11 cellular contexts compared by ENCODE assay signal in the genomic region with DNA sequence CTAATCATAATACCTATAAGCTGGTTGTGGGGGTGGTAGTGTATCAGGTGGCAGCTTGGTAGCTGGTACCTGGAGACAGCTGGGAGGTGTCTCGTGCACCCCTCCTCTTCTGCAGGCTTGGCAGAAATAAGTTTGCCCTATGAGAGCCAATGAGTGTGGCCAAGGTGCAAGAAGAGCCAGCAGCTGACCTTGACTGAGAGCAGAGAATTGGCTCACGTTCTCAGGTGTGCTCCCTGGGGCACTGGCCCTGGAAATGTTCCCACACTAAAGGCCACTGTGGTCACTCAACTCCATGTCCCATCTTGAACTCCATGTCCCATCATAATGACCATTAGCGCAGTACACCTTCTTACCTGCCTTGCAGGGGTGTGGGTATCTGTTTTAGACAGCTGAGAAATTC.
"Had no signal": no experiment of that assay in that cellular context is flagged by ENCODE, and none has a peak within 500 bp of the region (broad histone marks: within the 10 kb centered on the region; RNA-seq: fewer than 3 reads in every experiment).

No MANE protein-coding gene starts in this region.

- FAIRE-seq: H1, H54 had no signal

- H3K9me3 ChIP-seq: HAP-1 had no signal

- H3K4me3 ChIP-seq: GM23248, GM23338, HAP-1 had no signal

- DNase-seq: GM23248, GOT3, H7, H9, HCEC 1CT, HFFc6 had no signal

- H3K4me1 Mint-ChIP-seq: GM23338, H9 had no signal

- ATAC-seq: GM23338, HCT116 had no signal

- H3K4me3 Mint-ChIP-seq: GM23338, H9, HFFc6 had no signal

- H3K9me3 Mint-ChIP-seq: GM23338, H9, HFFc6 had no signal

- H3K4me1 ChIP-seq: HAP-1 had no signal

- H3K27ac Mint-ChIP-seq: GM23338, H9, HFFc6 had no signal

- H3K27ac ChIP-seq: GM23248 had no signal
